ENCODE assay signal across 23 cellular contexts in genomic region chr2:236936446-236936940, GRCh38.
DNase-seq lines count a peak whose midpoint lies in the region; ATAC-seq and TF ChIP-seq lines count a peak whose summit lies in the region.
"Had no signal": no experiment of that assay in that cellular context is flagged by ENCODE, and none has a peak within 500 bp of the region (broad histone marks: within the 10 kb centered on the region; RNA-seq: fewer than 3 reads in every experiment).

No MANE protein-coding gene starts in this region.

- DNase-seq in right atrium auricular region (ENCODE audit: low spot score): peak; percentile 50
- DNase-seq in heart left ventricle: no peak
- DNase-seq in iPS-NIHi11 (ENCODE audit: low spot score): peak; percentile 1
- DNase-seq in lung (ENCODE audit: low spot score): peak; percentile 9
- peak; percentile 56 to 91 for DNase-seq in vagina (ENCODE audit: extremely low spot score in 2 of 2)
- no peak for DNase-seq in amygdala (lab: John Stamatoyannopoulos, UW)
- no peak for DNase-seq in upper lobe of left lung
- DNase-seq: AML-193; CD4-positive, alpha-beta T cell; CD8-positive, alpha-beta T cell; DMS 273 treated with DMSO at 0.1 percent for 48 hours; DMS153; DMS53; DMS79; DND-41; EL; GDM1 had no signal

- H3K4me3 ChIP-seq in right atrium auricular region (no peak overlapping the region), heart left ventricle (no peak overlapping the region), lung (no peak overlapping the region), vagina (no peak overlapping the region), upper lobe of left lung (no peak overlapping the region)
- H3K4me3 ChIP-seq: A549; BLaER1 treated with 17β-estradiol and CSF1 and Interleukin-3, amounts not matched to agents 10 nM and 100 nM; GM12878 had no signal

- WGBS in heart left ventricle, 4 donors: 78 to 88% (median 80%) methylated on average over 5 to 7 of the region's 7 CpGs
- 79 to 88% methylated on average over 7 of the region's 7 CpGs for WGBS in lung, 2 donors
- WGBS in upper lobe of left lung, 2 donors: 82 to 84% methylated on average over 3 to 7 of the region's 7 CpGs

- intact Hi-C loops in heart left ventricle (cut with DNase I): no loop called here
- intact Hi-C loops in vagina (cut with DNase I): no loop called here

- TF ChIP-seq POLR2A in heart left ventricle (IDR thresholded peaks at IDR 0.05) (no peak), vagina (IDR thresholded peaks at IDR 0.05) (no peak), upper lobe of left lung (IDR thresholded peaks at IDR 0.05) (no peak)

- H3K36me3 ChIP-seq in right atrium auricular region (no peaks in the 10 kb centered on the region), heart left ventricle (no peaks in the 10 kb centered on the region), lung (ENCODE audit: control insufficient read depth in 2 of 2, insufficient read depth in 2 of 2, low read length in 2 of 2) (no peaks in the 10 kb centered on the region), vagina (no peaks in the 10 kb centered on the region), upper lobe of left lung (no peaks in the 10 kb centered on the region)
- H3K36me3 ChIP-seq: BLaER1 treated with 17β-estradiol and CSF1 and Interleukin-3, amounts not matched to agents 10 nM and 100 nM had no signal

- TF ChIP-seq EP300 in upper lobe of left lung (IDR thresholded peaks at IDR 0.05): no peak

- H3K9me3 ChIP-seq in right atrium auricular region: no peaks in the 10 kb centered on the region
- no peaks in the 10 kb centered on the region for H3K9me3 ChIP-seq in heart left ventricle
- H3K9me3 ChIP-seq in lung (ENCODE audit: control insufficient read depth in 2 of 2, insufficient read depth in 1 of 2, low read length in 1 of 2): no peaks in the 10 kb centered on the region
- no peaks in the 10 kb centered on the region for H3K9me3 ChIP-seq in vagina
- H3K9me3 ChIP-seq in upper lobe of left lung: no peaks in the 10 kb centered on the region
- H3K9me3 ChIP-seq: A549; BLaER1 treated with 17β-estradiol and CSF1 and Interleukin-3, amounts not matched to agents 10 nM and 100 nM had no signal

- H3K27me3 ChIP-seq in right atrium auricular region: no peaks in the 10 kb centered on the region
- no peaks in the 10 kb centered on the region for H3K27me3 ChIP-seq in heart left ventricle
- no peaks in the 10 kb centered on the region for H3K27me3 ChIP-seq in lung (ENCODE audit: control insufficient read depth, insufficient read depth)
- H3K27me3 ChIP-seq in vagina: no peaks in the 10 kb centered on the region
- no peaks in the 10 kb centered on the region for H3K27me3 ChIP-seq in upper lobe of left lung
- H3K27me3 ChIP-seq: BLaER1 treated with 17β-estradiol and CSF1 and Interleukin-3, amounts not matched to agents 10 nM and 100 nM had no signal

- H3K27ac ChIP-seq in right atrium auricular region (no peak overlapping the region), heart left ventricle (no peak overlapping the region), lung (ENCODE audit: low read depth in 1 of 2, low read length in 1 of 2) (no peak overlapping the region), vagina (no peak overlapping the region), upper lobe of left lung (no peak overlapping the region)
- H3K27ac ChIP-seq: 22Rv1; A549; BLaER1 treated with 17β-estradiol and CSF1 and Interleukin-3, amounts not matched to agents 10 nM and 100 nM; C4-2B had no signal

- TF ChIP-seq CTCF in right atrium auricular region (IDR thresholded peaks at IDR 0.05) (no peak), heart left ventricle (IDR thresholded peaks at IDR 0.05) (no peak), lung (IDR thresholded peaks at IDR 0.05; ENCODE audit: control extremely low read depth, extremely low read depth) (no peak), vagina (IDR thresholded peaks at IDR 0.05) (no peak), upper lobe of left lung (IDR thresholded peaks at IDR 0.05) (no peak)

- no peaks in the 10 kb centered on the region for H3K4me1 ChIP-seq in right atrium auricular region
- no peaks in the 10 kb centered on the region for H3K4me1 ChIP-seq in heart left ventricle
- peaks cover 0 to 1% of the 10 kb centered on the region in 2 donors for H3K4me1 ChIP-seq in lung (ENCODE audit: control insufficient read depth in 2 of 2, insufficient read depth in 2 of 2, low read length in 2 of 2)
- peaks cover 4% of the 10 kb centered on the region for H3K4me1 ChIP-seq in vagina
- H3K4me1 ChIP-seq in upper lobe of left lung: peaks cover 11 to 15% (median 12%) of the 10 kb centered on the region in 4 donors
- H3K4me1 ChIP-seq: A549 had no signal

- no peak for ATAC-seq in heart left ventricle
- ATAC-seq in lung (ENCODE audit: insufficient read depth, low FRiP score): no peak
- no peak for ATAC-seq in upper lobe of left lung (ENCODE audit: low FRiP score in 2 of 2)
- no peak for ATAC-seq in GM18868 (IDR thresholded peaks at IDR 0.05; ENCODE audit: unreplicated experiment)
- ATAC-seq: CD8-positive, alpha-beta T cell; GM12878 had no signal

Comparison
In these comparisons a context has a peak if more than half of its experiments do, and no peak if none do; other contexts are left out.
1. DNase-seq: peak in right atrium auricular region (single experiment), iPS-NIHi11 (single experiment), lung (single experiment) and vagina (2 of 2); none in heart left ventricle (0 of 5), amygdala (0 of 56) and upper lobe of left lung (0 of 2).